29 cellular contexts compared by ENCODE assay signal in genomic region chr1:78718566-78718965, GRCh38.
DNase-seq lines count a peak whose midpoint lies in the region; ATAC-seq, FAIRE-seq and TF ChIP-seq lines count a peak whose summit lies in the region.
"Had no signal": no experiment of that assay in that cellular context is flagged by ENCODE, and none has a peak within 500 bp of the region (broad histone marks: within the 10 kb centered on the region; RNA-seq: fewer than 3 reads in every experiment).

No MANE protein-coding gene starts in this region.

- FAIRE-seq in H54 (lab: Jason Lieb, UNC): peak; percentile 38

- H3K9me3 Mint-ChIP-seq in stimulated activated memory B cell treated with anti-CD40 and anti-IgM and Interleukin-4, amounts not matched to agents 10 μg/mL and 1 μg/mL and 100 μg/mL, for 72 hours: no peaks in the 10 kb centered on the region
- H3K9me3 Mint-ChIP-seq: activated B cell treated with CpG ODN at 0.5 μM for 24 hours; activated T-cell treated with anti-CD3 and anti-CD28 coated beads, Interleukin-2, amount 50 U/mL, for 72 hours; endodermal cell; naive thymus-derived CD8-positive, alpha-beta T cell had no signal

- H3K27me3 Mint-ChIP-seq in stimulated activated memory B cell treated with anti-CD40 and anti-IgM and Interleukin-4, amounts not matched to agents 10 μg/mL and 1 μg/mL and 100 μg/mL, for 72 hours: no peaks in the 10 kb centered on the region
- H3K27me3 Mint-ChIP-seq: CD4-positive, CD25-positive, alpha-beta regulatory T cell had no signal

- no peak for TF ChIP-seq CTCF in foreskin fibroblast (IDR thresholded peaks at IDR 0.05; ENCODE audit: low read depth, low read length)

- H3K4me3 Mint-ChIP-seq in stimulated activated memory B cell treated with anti-CD40 and anti-IgM and Interleukin-4, amounts not matched to agents 10 μg/mL and 1 μg/mL and 100 μg/mL, for 72 hours: no peak overlapping the region
- H3K4me3 Mint-ChIP-seq: activated B cell treated with CpG ODN at 0.5 μM for 24 hours; activated CD8-positive, alpha-beta memory T cell treated with anti-CD3 and anti-CD28 coated beads, Interleukin-2, amount 10 ng/mL, durations not matched to agents 7 days and 5 days; activated T-cell treated with anti-CD3 and anti-CD28 coated beads, Interleukin-2, amount 50 U/mL, for 72 hours; CD4-positive, CD25-positive, alpha-beta regulatory T cell; endodermal cell; naive thymus-derived CD8-positive, alpha-beta T cell had no signal

- H3K4me1 ChIP-seq in adipocyte (ENCODE audit: control insufficient read depth, insufficient read depth, low read length): peaks cover 19% of the 10 kb centered on the region
- H3K4me1 ChIP-seq: body of pancreas, gastrocnemius medialis, lower lobe of right lung, psoas muscle, suprapubic skin, upper lobe of left lung had no signal

- ATAC-seq in stimulated activated memory B cell treated with anti-CD40 and anti-IgM and Interleukin-4, amounts not matched to agents 10 μg/mL and 1 μg/mL and 100 μg/mL, for 72 hours: peak; percentile 34
- ATAC-seq in GM18519 (IDR thresholded peaks at IDR 0.05; ENCODE audit: low FRiP score, unreplicated experiment): no peak
- ATAC-seq: activated CD8-positive, alpha-beta memory T cell treated with anti-CD3 and anti-CD28 coated beads, Interleukin-2, amount 10 ng/mL, durations not matched to agents 7 days and 5 days; activated T-cell treated with anti-CD3 and anti-CD28 coated beads, Interleukin-2, amount 50 U/mL, for 72 hours; body of pancreas; esophagus mucosa; gastrocnemius medialis; HCT116; lower lobe of right lung; naive thymus-derived CD8-positive, alpha-beta T cell; psoas muscle had no signal

- TF ChIP-seq POLR2A in H54 (IDR thresholded peaks at IDR 0.05; ENCODE audit: low read depth, low read length): no peak

- no peaks in the 10 kb centered on the region for H3K4me1 Mint-ChIP-seq in stimulated activated memory B cell treated with anti-CD40 and anti-IgM and Interleukin-4, amounts not matched to agents 10 μg/mL and 1 μg/mL and 100 μg/mL, for 72 hours
- H3K4me1 Mint-ChIP-seq: activated B cell treated with CpG ODN at 0.5 μM for 24 hours; activated CD8-positive, alpha-beta memory T cell treated with anti-CD3 and anti-CD28 coated beads, Interleukin-2, amount 10 ng/mL, durations not matched to agents 7 days and 5 days; CD4-positive, CD25-positive, alpha-beta regulatory T cell; endodermal cell; naive thymus-derived CD8-positive, alpha-beta T cell had no signal

- DNase-seq in H54 (ENCODE audit: insufficient read length, low spot score) (no peak), adipocyte (ENCODE audit: low read depth) (peak; percentile 5), foreskin fibroblast (peak; percentile 26 to 51), 8988T (no peak)
- DNase-seq in activated CD8-positive, alpha-beta memory T cell treated with anti-CD3 and anti-CD28 coated beads, Interleukin-2, amount 50 U/mL, for 4 hours: no peak
- DNase-seq: activated B cell treated with CpG ODN at 0.5 μM for 24 hours; activated CD4-positive, alpha-beta T cell treated with anti-CD3 and anti-CD28 coated beads, Interleukin-2, amount 50 U/mL, for 1 hour; activated CD8-positive, alpha-beta memory T cell treated with anti-CD3 and anti-CD28 coated beads, Interleukin-2, amount 10 ng/mL, durations not matched to agents 7 days and 5 days; activated T-cell treated with anti-CD3 and anti-CD28 coated beads, Interleukin-2, amount 50 U/mL, for 72 hours; body of pancreas; CD4-positive, CD25-positive, alpha-beta regulatory T cell; dermis blood vessel endothelial cell; endodermal cell; gastrocnemius medialis; lower lobe of right lung; naive thymus-derived CD8-positive, alpha-beta T cell; NCI-H1092; NCI-H1930; NCI-H2171 treated with DMSO at 0.1 percent for 48 hours; NCI-H510A treated with DMSO at 0.1 percent for 48 hours; psoas muscle; RPMI8226; stimulated activated naive CD4-positive, alpha-beta T cell treated with Interleukin-2 at 50 U/mL for 16 hours; upper lobe of left lung had no signal

- H3K9me3 ChIP-seq in adipocyte (ENCODE audit: control insufficient read depth, low read length): no peaks in the 10 kb centered on the region
- H3K9me3 ChIP-seq: body of pancreas, gastrocnemius medialis, lower lobe of right lung, psoas muscle, suprapubic skin, upper lobe of left lung had no signal

- no peaks in the 10 kb centered on the region for H3K36me3 ChIP-seq in adipocyte (ENCODE audit: control insufficient read depth, insufficient read depth, low read length, severe bottlenecking)
- H3K36me3 ChIP-seq: gastrocnemius medialis, lower lobe of right lung, suprapubic skin, upper lobe of left lung had no signal

- no peak overlapping the region for H3K9ac ChIP-seq in adipocyte (ENCODE audit: low read length)

- no peak overlapping the region for H3K4me3 ChIP-seq in adipocyte (ENCODE audit: low read length)
- no peak overlapping the region for H3K4me3 ChIP-seq in foreskin fibroblast (ENCODE audit: low read depth in 1 of 2, low read length in 2 of 2)
- H3K4me3 ChIP-seq: body of pancreas, gastrocnemius medialis, lower lobe of right lung, psoas muscle, suprapubic skin, upper lobe of left lung had no signal

- H3K27me3 ChIP-seq in adipocyte (replicated peaks; ENCODE audit: control insufficient read depth, insufficient read depth, low read length): no peaks in the 10 kb centered on the region
- H3K27me3 ChIP-seq: body of pancreas, gastrocnemius medialis, suprapubic skin, upper lobe of left lung had no signal

- H3K36me3 Mint-ChIP-seq in stimulated activated memory B cell treated with anti-CD40 and anti-IgM and Interleukin-4, amounts not matched to agents 10 μg/mL and 1 μg/mL and 100 μg/mL, for 72 hours: no peaks in the 10 kb centered on the region
- H3K36me3 Mint-ChIP-seq: activated CD8-positive, alpha-beta memory T cell treated with anti-CD3 and anti-CD28 coated beads, Interleukin-2, amount 10 ng/mL, durations not matched to agents 7 days and 5 days; CD4-positive, CD25-positive, alpha-beta regulatory T cell; naive thymus-derived CD8-positive, alpha-beta T cell had no signal

- no peak overlapping the region for H3K27ac Mint-ChIP-seq in stimulated activated memory B cell treated with anti-CD40 and anti-IgM and Interleukin-4, amounts not matched to agents 10 μg/mL and 1 μg/mL and 100 μg/mL, for 72 hours
- H3K27ac Mint-ChIP-seq: activated B cell treated with CpG ODN at 0.5 μM for 24 hours; activated CD8-positive, alpha-beta memory T cell treated with anti-CD3 and anti-CD28 coated beads, Interleukin-2, amount 10 ng/mL, durations not matched to agents 7 days and 5 days; activated T-cell treated with anti-CD3 and anti-CD28 coated beads, Interleukin-2, amount 50 U/mL, for 72 hours; CD4-positive, CD25-positive, alpha-beta regulatory T cell; endodermal cell; naive thymus-derived CD8-positive, alpha-beta T cell had no signal

Comparison
In these comparisons a context has a peak if more than half of its experiments do, and no peak if none do; other contexts are left out.
1. DNase-seq: peak in adipocyte (single experiment) and foreskin fibroblast (2 of 2); none in H54 (single experiment), 8988T (single experiment) and activated CD8-positive, alpha-beta memory T cell treated with anti-CD3 and anti-CD28 coated beads, Interleukin-2, amount 50 U/mL, for 4 hours (single experiment).